8 cellular contexts compared by ENCODE assay signal in the genomic region with DNA sequence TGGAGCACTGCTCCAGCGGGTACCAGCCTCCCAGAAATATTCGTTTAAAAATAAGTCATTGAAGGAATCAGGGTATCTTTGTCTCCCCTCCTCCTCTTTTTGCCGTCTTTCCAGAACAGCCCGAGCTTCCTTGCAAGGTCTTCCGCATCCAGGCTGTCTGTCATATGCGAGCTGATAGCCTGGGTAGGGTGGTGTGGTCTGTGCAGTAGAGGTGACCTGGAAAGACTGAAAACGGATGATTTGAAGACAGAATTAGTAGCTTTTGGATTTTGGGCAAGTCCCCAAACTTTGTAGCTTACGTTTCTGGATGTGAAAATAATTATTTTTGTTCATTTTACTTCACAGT.
A peak's percentile ranks its signal among the peaks of the same experiment; 100 is the strongest.
DNase-seq lines count a peak whose midpoint lies in the region; ATAC-seq and TF ChIP-seq lines count a peak whose summit lies in the region.

No MANE protein-coding gene starts in this region.

- peak overlapping the region; percentile 83 for H2AFZ ChIP-seq in ACC112 (ENCODE audit: low read length, unreplicated experiment)

- ATAC-seq in GM19351 (IDR thresholded peaks at IDR 0.05; ENCODE audit: unreplicated experiment), result peak; percentile 11

- H3K36me3 ChIP-seq in ACC112 (ENCODE audit: insufficient read depth, low read length), result no peaks in the 10 kb centered on the region
- no peaks in the 10 kb centered on the region for H3K36me3 ChIP-seq in muscle layer of duodenum (ENCODE audit: control insufficient read depth in 1 of 2, insufficient read depth in 2 of 2, low read length in 2 of 2)

- no peaks in the 10 kb centered on the region for H3K9me3 ChIP-seq in muscle layer of duodenum (ENCODE audit: control insufficient read depth in 1 of 2, low read length in 2 of 2)

- H3K4me3 ChIP-seq in ACC112 (ENCODE audit: low read depth, low read length) (peak overlapping the region; percentile 84), coronary artery (peak overlapping the region; percentile 87), muscle layer of duodenum (ENCODE audit: low read depth in 1 of 2, low read length in 2 of 2) (peak overlapping the region; percentile 90 to 99)

- H3K27me3 ChIP-seq in ACC112 (ENCODE audit: insufficient read depth, low read length) (no peaks in the 10 kb centered on the region), muscle layer of duodenum (ENCODE audit: low read depth, low read length) (no peaks in the 10 kb centered on the region)

- DNase-seq in NOMO-1 treated with DMSO at 0.1 percent for 48 hours (lab: John Stamatoyannopoulos, UW; ENCODE audit: unreplicated experiment), result peak; percentile 40
- peak; percentile 71 for DNase-seq in coronary artery (ENCODE audit: low spot score)
- no peak for DNase-seq in NCI-H1930 (lab: John Stamatoyannopoulos, UW)
- DNase-seq in NCI-H187 treated with DMSO at 0.1 percent for 48 hours (lab: John Stamatoyannopoulos, UW), result no peak
- DNase-seq in activated CD4-positive, alpha-beta T cell treated with anti-CD3 and anti-CD28 coated beads for 48 hours, result no peak

- H3K27ac ChIP-seq in ACC112 (ENCODE audit: low read depth, low read length) (no peak overlapping the region), coronary artery (peak overlapping the region in 1 of 2 donors; percentile 76), muscle layer of duodenum (ENCODE audit: low read length) (peak overlapping the region; percentile 88)

- H3K4me1 ChIP-seq in ACC112 (ENCODE audit: control insufficient read depth, insufficient read depth, low read length, unreplicated experiment) (no peaks in the 10 kb centered on the region), muscle layer of duodenum (ENCODE audit: control insufficient read depth in 1 of 2, insufficient read depth in 2 of 2, low read length in 2 of 2) (peaks cover 7 to 20% of the 10 kb centered on the region in 2 donors)

- no peak for TF ChIP-seq CTCF in coronary artery (IDR thresholded peaks at IDR 0.05)

- H3K79me2 ChIP-seq in ACC112 (ENCODE audit: control insufficient read depth, insufficient read depth, low read length, unreplicated experiment), result peaks cover 24% of the 10 kb centered on the region

Comparison
In these comparisons a context has a peak if more than half of its experiments do, and no peak if none do; other contexts are left out.
1. DNase-seq: peak in NOMO-1 treated with DMSO at 0.1 percent for 48 hours (single experiment) and coronary artery (single experiment); none in NCI-H1930 (0 of 2), NCI-H187 treated with DMSO at 0.1 percent for 48 hours (single experiment) and activated CD4-positive, alpha-beta T cell treated with anti-CD3 and anti-CD28 coated beads for 48 hours (single experiment).
2. Peak in every context shown above with its lines, with median percentiles within 50 percentile points of each other: H3K4me3 ChIP-seq.